In the genomic region with DNA sequence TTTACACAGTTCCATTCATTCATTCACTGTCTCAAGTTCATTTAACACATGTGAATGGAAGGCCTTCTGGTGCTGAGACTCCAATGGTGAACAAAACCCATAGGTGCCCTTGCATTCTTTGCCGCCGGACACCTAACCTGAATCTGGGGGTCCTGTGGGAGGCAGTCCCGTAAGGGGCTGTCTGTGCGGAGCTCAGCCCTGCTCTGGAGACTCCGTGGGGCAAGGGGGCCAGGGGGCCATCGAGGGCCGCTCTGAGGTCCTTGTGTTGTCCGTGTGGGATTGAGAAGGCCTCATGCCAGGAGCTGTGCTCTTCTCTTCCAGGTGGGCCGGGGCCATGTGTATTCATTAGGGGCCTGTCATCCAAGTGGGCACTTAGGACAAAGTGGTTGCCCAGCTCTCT, we compare ENCODE assay signal across 23 cellular contexts. TPM values are rescaled to one million over a fixed set of nuclear protein-coding genes. Genes with fewer than 3 reads are reported as not detected.
DNase-seq lines count a peak whose midpoint lies in the region; ATAC-seq, FAIRE-seq and TF ChIP-seq lines count a peak whose summit lies in the region.
"Had no signal": no experiment of that assay in that cellular context is flagged by ENCODE, and none has a peak within 500 bp of the region (broad histone marks: within the 10 kb centered on the region; RNA-seq: fewer than 3 reads in every experiment).

No MANE protein-coding gene starts in this region.

- H3K27me3 Mint-ChIP-seq in activated CD8-positive, alpha-beta memory T cell treated with anti-CD3 and anti-CD28 coated beads, Interleukin-2, amount 10 ng/mL, durations not matched to agents 7 days and 5 days, result peaks cover 3% of the 10 kb centered on the region
- no peaks in the 10 kb centered on the region for H3K27me3 Mint-ChIP-seq in CD8-positive, alpha-beta T cell (ENCODE audit: low read depth)
- H3K27me3 Mint-ChIP-seq: activated naive CD8-positive, alpha-beta T cell treated with anti-CD3 and anti-CD28 coated beads, Interleukin-2, amount 10 ng/mL, durations not matched to agents 7 days and 5 days; stimulated activated naive CD8-positive, alpha-beta T cell treated with anti-CD3 and anti-CD28 coated beads, Interleukin-15, Interleukin-2, amounts not matched to agents 100 ng/mL and 50 ng/mL, for 24 hours; T-helper 17 cell had no signal

- ATAC-seq in A549 (no peak), psoas muscle (no peak), GM19397 (IDR thresholded peaks at IDR 0.05; ENCODE audit: unreplicated experiment) (no peak)
- no peak for ATAC-seq in activated CD8-positive, alpha-beta memory T cell treated with anti-CD3 and anti-CD28 coated beads, Interleukin-2, amount 10 ng/mL, durations not matched to agents 7 days and 5 days
- no peak for ATAC-seq in CD8-positive, alpha-beta T cell
- ATAC-seq: natural killer cell, T-helper 17 cell, WTC11 had no signal

- H3K4me3 Mint-ChIP-seq in activated CD8-positive, alpha-beta memory T cell treated with anti-CD3 and anti-CD28 coated beads, Interleukin-2, amount 10 ng/mL, durations not matched to agents 7 days and 5 days, result no peak overlapping the region
- no peak overlapping the region for H3K4me3 Mint-ChIP-seq in CD8-positive, alpha-beta T cell
- H3K4me3 Mint-ChIP-seq: activated CD4-positive, alpha-beta memory T cell treated with anti-CD3 and anti-CD28 coated beads, Interleukin-2, amount 10 ng/mL, durations not matched to agents 7 days and 5 days; activated naive CD8-positive, alpha-beta T cell treated with anti-CD3 and anti-CD28 coated beads, Interleukin-2, amount 10 ng/mL, durations not matched to agents 7 days and 5 days; endodermal cell; natural killer cell; stimulated activated naive CD8-positive, alpha-beta T cell treated with anti-CD3 and anti-CD28 coated beads, Interleukin-15, Interleukin-2, amounts not matched to agents 100 ng/mL and 50 ng/mL, for 24 hours; T-helper 17 cell; WTC11 had no signal

- 68% methylated on average over 9 of the region's 9 CpGs for WGBS in A549 (ENCODE audit: missing lambda C conversion rate)
- 100% methylated on average over 1 of the region's 9 CpGs for WGBS in esophagus muscularis mucosa
- WGBS in psoas muscle, 3 donors, result 86 to 91% (median 87%) methylated on average over 9 of the region's 9 CpGs

- H3K27ac ChIP-seq in A549, result peak overlapping the region; percentile 65 to 82
- peak overlapping the region; percentile 95 for H3K27ac ChIP-seq in RWPE1
- H3K27ac ChIP-seq in esophagus muscularis mucosa (replicated peaks in 1 of 4), result peak overlapping the region; percentile 30 to 64 (median 36)
- H3K27ac ChIP-seq in psoas muscle, result peak overlapping the region; percentile 65
- no peak overlapping the region for H3K27ac ChIP-seq in CD8-positive, alpha-beta T cell (ENCODE audit: low read depth, low read length)

- DNase-seq in A549 (ENCODE audit: low read depth in 1 of 2, low spot score in 1 of 2) (no peak), RWPE1 (ENCODE audit: low spot score) (no peak), esophagus muscularis mucosa (ENCODE audit: extremely low spot score) (no peak), psoas muscle (no peak), NCI-H1105 (lab: John Stamatoyannopoulos, UW) (no peak)
- DNase-seq in activated CD8-positive, alpha-beta memory T cell treated with anti-CD3 and anti-CD28 coated beads, Interleukin-2, amount 10 ng/mL, durations not matched to agents 7 days and 5 days, result no peak
- DNase-seq in CD8-positive, alpha-beta T cell, result no peak
- DNase-seq: activated CD4-positive, alpha-beta memory T cell treated with anti-CD3 and anti-CD28 coated beads, Interleukin-2, amount 10 ng/mL, durations not matched to agents 7 days and 5 days; activated naive CD8-positive, alpha-beta T cell treated with anti-CD3 and anti-CD28 coated beads, Interleukin-2, amount 10 ng/mL, durations not matched to agents 7 days and 5 days; central memory CD4-positive, alpha-beta T cell; COR-L47; endodermal cell; natural killer cell; NCI-H187; SHP77; T-helper 17 cell had no signal

- POLR2A ChIA-PET in A549 (lab: Yijun Ruan, JAX) (no interaction called here), RWPE1 (lab: Yijun Ruan, JAX; ENCODE audit: low non-redundant PET) (no interaction called here)
- POLR2A ChIA-PET in CD8-positive, alpha-beta T cell (lab: Charles Lee), result no interaction called here

- CTCF ChIA-PET in A549 (lab: Yijun Ruan, JAX), result interaction anchor here (0.7 to 5.3 kb wide), 3 partner anchors 14 to 250 kb away, joined by 3 to 33 read pairs (median 3); partner anchors contain the start of gene PTPRE
- CTCF ChIA-PET in RWPE1 (lab: Yijun Ruan, JAX), result interaction anchor here (0.9 to 5.4 kb wide), 3 partner anchors 15 to 147 kb away, joined by 3 to 18 read pairs (median 5); partner anchors contain the start of gene PTPRE
- CTCF ChIA-PET in activated CD8-positive, alpha-beta memory T cell treated with anti-CD3 and anti-CD28 coated beads, Interleukin-2, amount 10 ng/mL, durations not matched to agents 7 days and 5 days (lab: Charles Lee), result interaction anchor here (1.3 to 3.1 kb wide), 3 partner anchors 89 to 256 kb away, joined by 3 to 8 read pairs (median 3); no protein-coding TSS in a partner anchor
- CTCF ChIA-PET in CD8-positive, alpha-beta T cell (lab: Charles Lee), result interaction anchor here (1.5 kb wide), 1 partner anchor 15 kb away, joined by 4 read pairs; the partner anchor contains the start of gene PTPRE

- H3K27me3 ChIP-seq in esophagus muscularis mucosa (no peaks in the 10 kb centered on the region), psoas muscle (ENCODE audit: insufficient read depth in 3 of 3, low read length in 2 of 3) (no peaks in the 10 kb centered on the region)
- no peaks in the 10 kb centered on the region for H3K27me3 ChIP-seq in CD8-positive, alpha-beta T cell (ENCODE audit: insufficient read depth, low read length)
- H3K27me3 ChIP-seq: MG63 had no signal

- no peaks in the 10 kb centered on the region for H3K9me3 Mint-ChIP-seq in activated CD8-positive, alpha-beta memory T cell treated with anti-CD3 and anti-CD28 coated beads, Interleukin-2, amount 10 ng/mL, durations not matched to agents 7 days and 5 days (ENCODE audit: low read depth)
- H3K9me3 Mint-ChIP-seq in CD8-positive, alpha-beta T cell, result no peaks in the 10 kb centered on the region
- H3K9me3 Mint-ChIP-seq: activated CD4-positive, alpha-beta memory T cell treated with anti-CD3 and anti-CD28 coated beads, Interleukin-2, amount 10 ng/mL, durations not matched to agents 7 days and 5 days; activated naive CD8-positive, alpha-beta T cell treated with anti-CD3 and anti-CD28 coated beads, Interleukin-2, amount 10 ng/mL, durations not matched to agents 7 days and 5 days; natural killer cell; stimulated activated naive CD8-positive, alpha-beta T cell treated with anti-CD3 and anti-CD28 coated beads, Interleukin-15, Interleukin-2, amounts not matched to agents 100 ng/mL and 50 ng/mL, for 24 hours; WTC11 had no signal

- no peak overlapping the region for H3K4me3 ChIP-seq in A549
- no peak overlapping the region for H3K4me3 ChIP-seq in esophagus muscularis mucosa
- H3K4me3 ChIP-seq in psoas muscle, result no peak overlapping the region
- H3K4me3 ChIP-seq in CD8-positive, alpha-beta T cell (ENCODE audit: low read depth, low read length), result no peak overlapping the region
- H3K4me3 ChIP-seq: MG63 had no signal

- TF ChIP-seq POLR2A in A549 (IDR thresholded peaks at IDR 0.05; ENCODE audit: low read length), result no peak
- TF ChIP-seq POLR2A in esophagus muscularis mucosa (IDR thresholded peaks at IDR 0.05; ENCODE audit: low read depth), result no peak

- no peak for FAIRE-seq in A549 (lab: Jason Lieb, UNC)
- FAIRE-seq: HepG2 had no signal

- no peaks in the 10 kb centered on the region for H3K36me3 Mint-ChIP-seq in activated CD8-positive, alpha-beta memory T cell treated with anti-CD3 and anti-CD28 coated beads, Interleukin-2, amount 10 ng/mL, durations not matched to agents 7 days and 5 days
- H3K36me3 Mint-ChIP-seq in CD8-positive, alpha-beta T cell, result no peaks in the 10 kb centered on the region
- H3K36me3 Mint-ChIP-seq: activated naive CD8-positive, alpha-beta T cell treated with anti-CD3 and anti-CD28 coated beads, Interleukin-2, amount 10 ng/mL, durations not matched to agents 7 days and 5 days; natural killer cell; WTC11 had no signal

- intact Hi-C loops in esophagus muscularis mucosa (cut with DNase I), result no loop called here
- intact Hi-C loops in psoas muscle (cut with DNase I), result no loop called here
- intact Hi-C loops in CD8-positive, alpha-beta T cell (cut with DNase I, micrococcal nuclease), result no loop called here

- TF ChIP-seq RAD21 in A549 (conservative IDR thresholded peaks at IDR 0.05 in 1 of 2, IDR thresholded peaks at IDR 0.05 in 1 of 2), result no peak

- TF ChIP-seq EP300 in A549 (IDR thresholded peaks at IDR 0.05), result no peak
- no peak for TF ChIP-seq EP300 in esophagus muscularis mucosa (IDR thresholded peaks at IDR 0.05)

- no peaks in the 10 kb centered on the region for H3K36me3 ChIP-seq in esophagus muscularis mucosa
- H3K36me3 ChIP-seq in psoas muscle (ENCODE audit: insufficient read depth in 1 of 2, low read depth in 1 of 2), result no peaks in the 10 kb centered on the region
- no peaks in the 10 kb centered on the region for H3K36me3 ChIP-seq in CD8-positive, alpha-beta T cell (ENCODE audit: insufficient read depth, low read length)
- H3K36me3 ChIP-seq: MG63 had no signal

- no peak overlapping the region for H3K4me2 ChIP-seq in A549

- H3K27ac Mint-ChIP-seq in activated CD8-positive, alpha-beta memory T cell treated with anti-CD3 and anti-CD28 coated beads, Interleukin-2, amount 10 ng/mL, durations not matched to agents 7 days and 5 days, result no peak overlapping the region
- H3K27ac Mint-ChIP-seq in CD8-positive, alpha-beta T cell, result no peak overlapping the region
- H3K27ac Mint-ChIP-seq: activated CD4-positive, alpha-beta memory T cell treated with anti-CD3 and anti-CD28 coated beads, Interleukin-2, amount 10 ng/mL, durations not matched to agents 7 days and 5 days; activated naive CD8-positive, alpha-beta T cell treated with anti-CD3 and anti-CD28 coated beads, Interleukin-2, amount 10 ng/mL, durations not matched to agents 7 days and 5 days; endodermal cell; natural killer cell; stimulated activated naive CD8-positive, alpha-beta T cell treated with anti-CD3 and anti-CD28 coated beads, Interleukin-15, Interleukin-2, amounts not matched to agents 100 ng/mL and 50 ng/mL, for 24 hours; T-helper 17 cell; WTC11 had no signal

- no peak for TF ChIP-seq CTCF in A549 (IDR thresholded peaks at IDR 0.05)
- no peak for TF ChIP-seq CTCF in RWPE1 (conservative IDR thresholded peaks at IDR 0.05; ENCODE audit: low read depth)
- TF ChIP-seq CTCF in esophagus muscularis mucosa (IDR thresholded peaks at IDR 0.05), result no peak
- no peak for TF ChIP-seq CTCF in psoas muscle (IDR thresholded peaks at IDR 0.05)
- no peak for TF ChIP-seq CTCF in CD8-positive, alpha-beta T cell (IDR thresholded peaks at IDR 0.05)

- no peaks in the 10 kb centered on the region for H3K9me3 ChIP-seq in A549
- H3K9me3 ChIP-seq in esophagus muscularis mucosa, result no peaks in the 10 kb centered on the region
- H3K9me3 ChIP-seq in psoas muscle, result no peaks in the 10 kb centered on the region
- no peaks in the 10 kb centered on the region for H3K9me3 ChIP-seq in CD8-positive, alpha-beta T cell (ENCODE audit: low read length)
- H3K9me3 ChIP-seq: MG63 had no signal

- peaks cover 17% of the 10 kb centered on the region for H3K4me1 ChIP-seq in A549
- H3K4me1 ChIP-seq in esophagus muscularis mucosa, result peaks cover 32 to 54% (median 42%) of the 10 kb centered on the region in 4 donors
- peaks cover 47% of the 10 kb centered on the region for H3K4me1 ChIP-seq in psoas muscle
- H3K4me1 ChIP-seq in CD8-positive, alpha-beta T cell (ENCODE audit: insufficient read depth, low read length), result no peaks in the 10 kb centered on the region

- H3K4me1 Mint-ChIP-seq in activated CD8-positive, alpha-beta memory T cell treated with anti-CD3 and anti-CD28 coated beads, Interleukin-2, amount 10 ng/mL, durations not matched to agents 7 days and 5 days, result peaks cover 10% of the 10 kb centered on the region
- peaks cover 8% of the 10 kb centered on the region for H3K4me1 Mint-ChIP-seq in CD8-positive, alpha-beta T cell (ENCODE audit: low read depth)
- H3K4me1 Mint-ChIP-seq: T-helper 17 cell, WTC11 had no signal

RNA-seq across cellular contexts. Expression of gene PTPRE, which starts 15.3 kb away (rescaled TPM):
- 0.22 and 0.31 TPM in 2 replicates for polyA plus RNA-seq in A549 (2011; rRNA removed)
- polyA plus RNA-seq in A549 (2012; cell fraction: cytosol; rRNA removed), result 0.17 and 0.31 TPM in 2 replicates
- polyA plus RNA-seq in A549 (2012; cell fraction: nucleus; rRNA removed), result 0.40 and 0.67 TPM in 2 replicates
- polyA plus RNA-seq in A549 (2017; fragmentation: RNase III; extraction: RNeasy Plus Mini Kit Qiagen cat#74134 plus additional on column Dnase treatment), result 0.94 to 2.1 TPM (median 1.5 TPM) in 3 replicates
- 0.15 TPM in 1 of 2 replicates, not detected in the other for polyA minus RNA-seq in A549 (2011; rRNA and poly(A)+ RNA removed)
- 10 to 100 TPM in 2 of 4 donors, 1 to 10 TPM in 2; 8.7 to 22.4 (median 13.3) TPM for total RNA-seq in esophagus muscularis mucosa
- total RNA-seq in psoas muscle, result 1 to 10 TPM; 2.7 to 4.5 (median 3.8) TPM
- 1 to 10 TPM in 1 of 3 donors, under 1 TPM in 2; 0.48 to 1.5 (median 0.93) TPM for polyA plus RNA-seq in psoas muscle
- 10 to 100 TPM; 16.5 to 27.1 TPM for total RNA-seq in activated CD8-positive, alpha-beta memory T cell treated with anti-CD3 and anti-CD28 coated beads, Interleukin-2, amount 10 ng/mL, durations not matched to agents 7 days and 5 days
- 10 to 100 TPM; 72.0 to 80.4 TPM for total RNA-seq in CD8-positive, alpha-beta T cell

RNA-seq across cellular contexts. Expression of gene CLRN3, which starts 29.5 kb away (rescaled TPM):
- not detected in 2 replicates for polyA plus RNA-seq in A549 (2011; rRNA removed)
- polyA plus RNA-seq in A549 (2012; cell fraction: cytosol; rRNA removed), result not detected in 2 replicates
- not detected in 2 replicates for polyA plus RNA-seq in A549 (2012; cell fraction: nucleus; rRNA removed)
- polyA plus RNA-seq in A549 (2017; fragmentation: RNase III; extraction: RNeasy Plus Mini Kit Qiagen cat#74134 plus additional on column Dnase treatment), result 0.08 TPM in 1 of 3 replicates, not detected in the others
- polyA minus RNA-seq in A549 (2011; rRNA and poly(A)+ RNA removed), result not detected in 2 replicates
- total RNA-seq in esophagus muscularis mucosa, result not detected
- total RNA-seq in psoas muscle, result not detected
- polyA plus RNA-seq in psoas muscle, result under 1 TPM in 1 of 3 donors, not detected in 2; 0.03 TPM
- not detected for total RNA-seq in activated CD8-positive, alpha-beta memory T cell treated with anti-CD3 and anti-CD28 coated beads, Interleukin-2, amount 10 ng/mL, durations not matched to agents 7 days and 5 days
- total RNA-seq in CD8-positive, alpha-beta T cell, result not detected
- total RNA-seq: activated CD4-positive, alpha-beta memory T cell treated with anti-CD3 and anti-CD28 coated beads, Interleukin-2, amount 10 ng/mL, durations not matched to agents 7 days and 5 days; activated naive CD8-positive, alpha-beta T cell treated with anti-CD3 and anti-CD28 coated beads, Interleukin-2, amount 10 ng/mL, durations not matched to agents 7 days and 5 days; endodermal cell; fibroblast of villous mesenchyme; HepG2; natural killer cell; T-helper 17 cell; WTC11 had no signal
- polyA plus RNA-seq: AG04450, HepG2 had no signal
